ENCODE assay signal across 8 cellular contexts in the genomic region with DNA sequence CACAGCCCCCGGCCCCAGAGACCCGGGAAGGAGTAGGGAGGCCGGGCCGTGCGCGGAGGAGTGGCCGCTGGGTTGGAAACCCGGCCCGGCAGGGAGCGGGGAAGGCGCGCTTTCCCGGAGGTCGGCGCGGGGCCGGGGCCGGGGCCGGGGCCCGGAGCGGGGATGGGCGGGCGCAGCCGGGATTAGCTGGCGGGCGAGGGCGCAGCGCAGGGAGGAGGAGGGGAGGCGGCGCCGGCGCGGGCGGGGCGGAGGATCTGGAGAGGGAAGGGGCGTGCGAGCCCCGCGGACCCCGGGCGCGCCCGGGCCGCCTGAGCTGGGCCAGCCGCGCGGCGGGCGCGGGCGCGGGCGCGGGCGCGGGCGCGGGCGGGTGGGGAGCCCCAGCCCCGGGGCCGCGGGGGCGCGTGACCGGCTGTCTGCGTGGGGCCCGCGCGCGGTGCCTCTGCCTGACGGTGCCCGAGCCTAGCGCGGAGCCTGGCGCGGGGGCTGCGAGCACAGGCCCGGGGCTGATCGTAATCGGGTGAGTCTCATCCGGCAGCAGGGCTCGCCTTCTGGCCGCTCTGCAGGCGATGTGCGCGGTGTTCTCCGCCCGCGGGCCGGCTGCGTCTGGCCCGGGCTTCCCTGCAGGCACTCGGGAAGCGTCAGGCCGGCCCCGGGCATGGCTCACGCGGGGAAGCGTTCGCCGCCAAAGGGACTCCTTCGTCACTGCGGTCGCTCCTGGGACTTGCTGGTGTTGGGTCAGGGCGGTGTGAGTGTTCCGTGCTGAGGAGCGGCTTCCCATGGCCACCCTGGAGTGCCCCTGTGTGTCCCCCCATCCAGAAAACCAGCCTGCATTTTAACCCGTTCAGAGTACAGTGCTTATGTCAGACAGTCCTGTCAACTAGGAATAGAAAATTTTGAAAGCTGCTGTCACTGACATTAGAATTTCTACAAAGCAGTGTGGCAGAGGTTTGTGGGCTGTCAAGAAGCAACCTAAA. TPM values are rescaled to one million over a fixed set of nuclear protein-coding genes. Genes with fewer than 3 reads are reported as not detected.
A peak's percentile ranks its signal among the peaks of the same experiment; 100 is the strongest.
DNase-seq lines count a peak whose midpoint lies in the region; ATAC-seq and TF ChIP-seq lines count a peak whose summit lies in the region.

No MANE protein-coding gene starts in this region.

- peak overlapping the region; percentile 71 for H3K4me3 Mint-ChIP-seq in activated CD4-positive, alpha-beta memory T cell treated with anti-CD3 and anti-CD28 coated beads for 36 hours

- TF ChIP-seq CTCF in BE2C (IDR thresholded peaks at IDR 0.05; ENCODE audit: low read depth, low read length), result no peak
- no peak for TF ChIP-seq CTCF in upper lobe of left lung (IDR thresholded peaks at IDR 0.05)

- POLR2A ChIA-PET in activated CD4-positive, alpha-beta memory T cell treated with anti-CD3 and anti-CD28 coated beads for 36 hours (lab: Charles Lee), result no interaction called here

- no peaks in the 10 kb centered on the region for H3K36me3 Mint-ChIP-seq in activated CD4-positive, alpha-beta memory T cell treated with anti-CD3 and anti-CD28 coated beads for 36 hours

- WGBS in upper lobe of left lung, 2 donors, result 0 to 1% methylated on average over 9 to 22 of the region's 108 CpGs

- TF ChIP-seq POLR2A in upper lobe of left lung (IDR thresholded peaks at IDR 0.05), result no peak

- no peaks in the 10 kb centered on the region for H3K36me3 ChIP-seq in BE2C
- H3K36me3 ChIP-seq in upper lobe of left lung, result no peaks in the 10 kb centered on the region

- H3K4me1 ChIP-seq in BE2C (no peaks in the 10 kb centered on the region), upper lobe of left lung (peaks cover 7 to 16% (median 13%) of the 10 kb centered on the region in 4 donors)

- DNase-seq in BE2C (peak; percentile 83), fibroblast of gingiva (ENCODE audit: low read depth) (peak; percentile 53), myocyte (ENCODE audit: low read depth) (peak; percentile 56), upper lobe of left lung (peak in 1 of 2 donors; percentile 93), NAMALWA (ENCODE audit: low spot score) (no peak)
- peak; percentile 27 for DNase-seq in activated CD4-positive, alpha-beta memory T cell treated with anti-CD3 and anti-CD28 coated beads for 36 hours

- no peaks in the 10 kb centered on the region for H3K9me3 ChIP-seq in BE2C
- H3K9me3 ChIP-seq in upper lobe of left lung, result no peaks in the 10 kb centered on the region

- ATAC-seq in GM19025 (IDR thresholded peaks at IDR 0.05; ENCODE audit: low read depth, unreplicated experiment) (peak; percentile 53), HG03378 (IDR thresholded peaks at IDR 0.05; ENCODE audit: unreplicated experiment) (peak; percentile 29), upper lobe of left lung (ENCODE audit: low FRiP score in 2 of 2) (peak; percentile 60 to 90)

- peaks cover 9% of the 10 kb centered on the region for H3K4me1 Mint-ChIP-seq in activated CD4-positive, alpha-beta memory T cell treated with anti-CD3 and anti-CD28 coated beads for 36 hours (ENCODE audit: low read depth)

- peak overlapping the region; percentile 63 to 87 (median 83) for H3K27ac ChIP-seq in upper lobe of left lung

- H3K9me3 Mint-ChIP-seq in activated CD4-positive, alpha-beta memory T cell treated with anti-CD3 and anti-CD28 coated beads for 36 hours, result no peaks in the 10 kb centered on the region

- H3K27me3 ChIP-seq in BE2C, result no peaks in the 10 kb centered on the region; the same call in 1 of the 2 replicates
- H3K27me3 ChIP-seq in upper lobe of left lung, result no peaks in the 10 kb centered on the region

- H3K27me3 Mint-ChIP-seq in activated CD4-positive, alpha-beta memory T cell treated with anti-CD3 and anti-CD28 coated beads for 36 hours, result peaks cover 40% of the 10 kb centered on the region

- no peak overlapping the region for H3K27ac Mint-ChIP-seq in activated CD4-positive, alpha-beta memory T cell treated with anti-CD3 and anti-CD28 coated beads for 36 hours

- no peak for TF ChIP-seq EP300 in upper lobe of left lung (IDR thresholded peaks at IDR 0.05)

- intact Hi-C loops in activated CD4-positive, alpha-beta memory T cell treated with anti-CD3 and anti-CD28 coated beads for 36 hours (cut with micrococcal nuclease), result loop anchor here (2.0 kb wide), 2 partner anchors 46 to 58 kb away; partner anchors contain the start of gene CYP4V2

- CTCF ChIA-PET in activated CD4-positive, alpha-beta memory T cell treated with anti-CD3 and anti-CD28 coated beads for 36 hours (lab: Charles Lee), result interaction anchor here (1.0 kb wide), 1 partner anchor 9 kb away, joined by 4 read pairs; no protein-coding TSS in a partner anchor

- H3K4me3 ChIP-seq in BE2C (ENCODE audit: low read depth, low read length) (peak overlapping the region; percentile 76), upper lobe of left lung (peak overlapping the region; percentile 54 to 64 (median 58))

RNA-seq across cellular contexts. Expression of gene FAM149A, which starts 40.4 kb away (rescaled TPM):
- polyA plus RNA-seq in BE2C (2012; ENCODE audit: insufficient read depth, insufficient read length, low read depth), result 0.85 TPM
- total RNA-seq in activated CD4-positive, alpha-beta memory T cell treated with anti-CD3 and anti-CD28 coated beads for 36 hours, result under 1 TPM; 0.40 to 0.46 TPM
- total RNA-seq in myocyte (0.45 and 3.4 TPM in 2 replicates), upper lobe of left lung (10 to 100 TPM; 11.0 to 43.5 (median 19.2) TPM)
- polyA plus RNA-seq in myocyte (2012), result 0.77 TPM

RNA-seq across cellular contexts. Expression of gene CYP4V2, which starts 46.5 kb away (rescaled TPM):
- polyA plus RNA-seq in BE2C (2012; ENCODE audit: insufficient read depth, insufficient read length, low read depth), result 1.3 TPM
- total RNA-seq in activated CD4-positive, alpha-beta memory T cell treated with anti-CD3 and anti-CD28 coated beads for 36 hours, result 1 to 10 TPM; 4.9 to 5.2 TPM
- total RNA-seq in myocyte, result 15.8 and 18.0 TPM in 2 replicates
- polyA plus RNA-seq in myocyte (2012), result 10.7 TPM
- total RNA-seq in upper lobe of left lung, result 10 to 100 TPM; 30.7 to 44.7 (median 33.1) TPM
